Comparison of ENCODE assay signal across 10 cellular contexts in the genomic region with DNA sequence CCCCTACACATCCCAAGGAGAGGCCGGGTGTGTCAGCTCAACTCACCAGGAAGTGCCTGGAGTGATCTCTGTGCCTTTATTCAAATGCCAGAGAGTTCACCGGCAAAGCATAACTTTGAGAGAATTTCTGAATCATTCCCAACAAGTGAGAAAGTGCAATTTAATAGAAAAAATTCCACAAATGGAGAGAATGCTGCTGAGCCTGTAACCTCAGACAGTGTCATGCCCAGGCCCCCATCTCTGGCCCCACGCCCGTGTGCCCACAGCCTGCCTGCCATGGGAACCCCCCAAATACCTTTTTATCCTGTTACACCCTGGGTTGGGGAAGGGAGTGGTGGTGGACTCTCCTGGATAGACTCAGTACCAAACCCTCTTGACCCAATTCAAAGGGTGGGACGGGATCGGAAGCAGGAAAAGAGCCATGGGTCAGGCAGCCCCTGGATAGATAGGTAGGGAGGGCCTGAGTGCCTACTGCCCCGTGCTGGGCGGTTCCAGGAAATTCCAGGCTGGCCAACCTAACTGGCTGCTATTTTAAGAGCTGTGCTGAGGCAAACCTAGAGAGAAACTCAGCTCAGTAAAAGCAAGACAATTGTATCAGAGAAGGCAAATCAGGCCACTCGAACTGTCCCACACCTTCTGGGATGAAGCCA.
A peak's percentile ranks its signal among the peaks of the same experiment; 100 is the strongest.
DNase-seq lines count a peak whose midpoint lies in the region; ATAC-seq, FAIRE-seq and TF ChIP-seq lines count a peak whose summit lies in the region.
"Had no signal": no experiment of that assay in that cellular context is flagged by ENCODE, and none has a peak within 500 bp of the region (broad histone marks: within the 10 kb centered on the region; RNA-seq: fewer than 3 reads in every experiment).

No MANE protein-coding gene starts in this region.

- intact Hi-C loops in MCF 10A (cut with micrococcal nuclease) (loop anchor here (5.0 kb wide), 1 partner anchor 644 kb away; no protein-coding TSS in a partner anchor), left ventricle myocardium superior (cut with micrococcal nuclease) (no loop called here)

- H3K9me3 ChIP-seq in skeletal muscle satellite cell (replicated peaks; ENCODE audit: low read length) = no peaks in the 10 kb centered on the region

- no peaks in the 10 kb centered on the region for H3K36me3 ChIP-seq in skeletal muscle satellite cell (ENCODE audit: insufficient read depth, low read length)

- H3K4me3 Mint-ChIP-seq in MCF 10A (ENCODE audit: unreplicated experiment) = peak overlapping the region; percentile 70
- H3K4me3 Mint-ChIP-seq in natural killer cell treated with Interleukin-12 subunit alpha and Interleukin-12 subunit beta and Interleukin-15 and Interleukin-18, amount 100 ng/mL, for 72 hours = no peak overlapping the region
- no peak overlapping the region for H3K4me3 Mint-ChIP-seq in endothelial cell (ENCODE audit: unreplicated experiment)

- ATAC-seq in left ventricle myocardium superior (peak; percentile 98), GM18498 (IDR thresholded peaks at IDR 0.05; ENCODE audit: unreplicated experiment) (no peak), GM21619 (IDR thresholded peaks at IDR 0.05; ENCODE audit: unreplicated experiment) (no peak)
- ATAC-seq in natural killer cell treated with Interleukin-12 subunit alpha and Interleukin-12 subunit beta and Interleukin-15 and Interleukin-18, amount 100 ng/mL, for 72 hours = no peak

- peak overlapping the region; percentile 19 for H3K4me2 ChIP-seq in skeletal muscle satellite cell (ENCODE audit: low read length)

- FAIRE-seq in H54 (lab: Jason Lieb, UNC) = no peak

- TF ChIP-seq CTCF in MCF 10A (IDR thresholded peaks at IDR 0.05; ENCODE audit: unreplicated experiment) (no peak), endothelial cell (IDR thresholded peaks at IDR 0.05; ENCODE audit: unreplicated experiment) (no peak)

- H3K4me1 ChIP-seq in skeletal muscle satellite cell (ENCODE audit: control insufficient read depth, insufficient read depth, low read length) = peaks cover 16% of the 10 kb centered on the region

- H3K9me3 Mint-ChIP-seq in MCF 10A (ENCODE audit: unreplicated experiment) = no peaks in the 10 kb centered on the region
- H3K9me3 Mint-ChIP-seq in natural killer cell treated with Interleukin-12 subunit alpha and Interleukin-12 subunit beta and Interleukin-15 and Interleukin-18, amount 100 ng/mL, for 72 hours = peaks cover 5% of the 10 kb centered on the region
- no peaks in the 10 kb centered on the region for H3K9me3 Mint-ChIP-seq in endothelial cell (ENCODE audit: unreplicated experiment)

- TF ChIP-seq POLR2A in H54 (IDR thresholded peaks at IDR 0.05; ENCODE audit: low read depth, low read length) = peak; percentile 50

- H3K36me3 Mint-ChIP-seq in MCF 10A (ENCODE audit: insufficient read depth, unreplicated experiment) (no peaks in the 10 kb centered on the region), endothelial cell (ENCODE audit: low read depth, unreplicated experiment) (no peaks in the 10 kb centered on the region)
- H3K36me3 Mint-ChIP-seq in natural killer cell treated with Interleukin-12 subunit alpha and Interleukin-12 subunit beta and Interleukin-15 and Interleukin-18, amount 100 ng/mL, for 72 hours = no peaks in the 10 kb centered on the region

- TSS peak; percentile 91 for BruUV-seq in MCF 10A (replicated peaks; lab: Mats Ljungman, UMichigan)

- H3K27ac Mint-ChIP-seq in MCF 10A (ENCODE audit: low read depth, unreplicated experiment) (peak overlapping the region; percentile 95), endothelial cell (ENCODE audit: unreplicated experiment) (no peak overlapping the region)
- H3K27ac Mint-ChIP-seq in natural killer cell treated with Interleukin-12 subunit alpha and Interleukin-12 subunit beta and Interleukin-15 and Interleukin-18, amount 100 ng/mL, for 72 hours = no peak overlapping the region

- H3K4me1 Mint-ChIP-seq in MCF 10A (ENCODE audit: insufficient read depth, unreplicated experiment) (peaks cover 20% of the 10 kb centered on the region), endothelial cell (ENCODE audit: unreplicated experiment) (no peaks in the 10 kb centered on the region)
- no peaks in the 10 kb centered on the region for H3K4me1 Mint-ChIP-seq in natural killer cell treated with Interleukin-12 subunit alpha and Interleukin-12 subunit beta and Interleukin-15 and Interleukin-18, amount 100 ng/mL, for 72 hours (ENCODE audit: low read depth in 2 of 2)

- H3K4me3 ChIP-seq in skeletal muscle satellite cell (ENCODE audit: low read length) = no peak overlapping the region

- H3K27me3 ChIP-seq in skeletal muscle satellite cell (ENCODE audit: control insufficient read depth, insufficient read depth, low read length) = no peaks in the 10 kb centered on the region

- H3K9ac ChIP-seq in skeletal muscle satellite cell (ENCODE audit: low read depth, low read length) = peak overlapping the region; percentile 51

- H3K27me3 Mint-ChIP-seq in MCF 10A (ENCODE audit: insufficient read depth, unreplicated experiment) (no peaks in the 10 kb centered on the region), endothelial cell (ENCODE audit: unreplicated experiment) (peaks cover 2% of the 10 kb centered on the region)
- H3K27me3 Mint-ChIP-seq in natural killer cell treated with Interleukin-12 subunit alpha and Interleukin-12 subunit beta and Interleukin-15 and Interleukin-18, amount 100 ng/mL, for 72 hours = peaks cover 0 to 4% of the 10 kb centered on the region in 2 donors

- POLR2A ChIA-PET in MCF 10A (lab: Yijun Ruan, JAX) = interaction anchor here (0.5 to 3.9 kb wide), 31 partner anchors 9 to 1098 kb away, joined by 3 to 51 read pairs (median 4); a partner anchor contains a TSS

- DNase-seq in H54 (ENCODE audit: insufficient read length, low spot score) (no peak), MCF 10A (ENCODE audit: unreplicated experiment) (peak; percentile 81), left ventricle myocardium superior (peak; percentile 56), endothelial cell (ENCODE audit: low spot score) (no peak)
- DNase-seq in natural killer cell treated with Interleukin-12 subunit alpha and Interleukin-12 subunit beta and Interleukin-15 and Interleukin-18, amount 100 ng/mL, for 72 hours (ENCODE audit: low spot score) = no peak
- DNase-seq: C1 segment of cervical spinal cord, NCI-H1048 had no signal

- CTCF ChIA-PET in MCF 10A (lab: Yijun Ruan, JAX) = interaction anchor here (0.6 to 3.3 kb wide), 10 partner anchors 11 to 471 kb away, joined by 3 to 13 read pairs (median 4); no protein-coding TSS in a partner anchor

Comparison
In these comparisons a context has a peak if more than half of its experiments do, and no peak if none do; other contexts are left out.
1. DNase-seq: peak in MCF 10A (single experiment) and left ventricle myocardium superior (single experiment); none in H54 (single experiment), natural killer cell treated with Interleukin-12 subunit alpha and Interleukin-12 subunit beta and Interleukin-15 and Interleukin-18, amount 100 ng/mL, for 72 hours (single experiment) and endothelial cell (single experiment).